In genomic region chr14:23366163-23366921, GRCh38 we compare ENCODE assay signal across 9 cellular contexts. TPM values are rescaled to one million over a fixed set of nuclear protein-coding genes. Genes with fewer than 3 reads are reported as not detected.
A peak's percentile ranks its signal among the peaks of the same experiment; 100 is the strongest.
DNase-seq lines count a peak whose midpoint lies in the region; FAIRE-seq and TF ChIP-seq lines count a peak whose summit lies in the region.
"Had no signal": no experiment of that assay in that cellular context is flagged by ENCODE, and none has a peak within 500 bp of the region (broad histone marks: within the 10 kb centered on the region; RNA-seq: fewer than 3 reads in every experiment).

No MANE protein-coding gene starts in this region.

- 17% methylated on average over 42 of the region's 48 CpGs for WGBS in SK-N-SH (ENCODE audit: low lambda C conversion rate)

- no peak for FAIRE-seq in D721Med (lab: Jason Lieb, UNC)
- FAIRE-seq: islet of Langerhans had no signal

- H3K4me2 ChIP-seq in SK-N-SH: peak overlapping the region; percentile 79
- peak overlapping the region; percentile 81 for H3K4me2 ChIP-seq in osteoblast (ENCODE audit: insufficient read depth, low read length)

- TF ChIP-seq CTCF in D721Med (IDR thresholded peaks at IDR 0.05; ENCODE audit: insufficient read depth, missing control alignments) (no peak), SK-N-SH (IDR thresholded peaks at IDR 0.05) (no peak), osteoblast (IDR thresholded peaks at IDR 0.05; ENCODE audit: extremely low read depth, low read depth, low read length) (no peak)

- H3K9me3 ChIP-seq in SK-N-SH: no peaks in the 10 kb centered on the region
- H3K9me3 ChIP-seq in osteoblast (ENCODE audit: low read depth, low read length): no peaks in the 10 kb centered on the region

- peaks cover 6% of the 10 kb centered on the region; the same call in 1 of the 2 replicates for H3K79me2 ChIP-seq in SK-N-SH (ENCODE audit: insufficient read depth)
- H3K79me2 ChIP-seq in osteoblast (ENCODE audit: insufficient read depth, low read length): peaks cover 4% of the 10 kb centered on the region

- TF ChIP-seq EP300 in SK-N-SH (IDR thresholded peaks at IDR 0.05; ENCODE audit: borderline replicate concordance in 1 of 2, low read depth in 1 of 2, low read length in 1 of 2): no peak

- H3K4me3 ChIP-seq in SK-N-SH (ENCODE audit: low read depth in 2 of 2, low read length in 1 of 2) (peak overlapping the region in 1 of 2 experiments; percentile 57; a peak in 2 of 4 replicates), osteoblast (ENCODE audit: insufficient read depth, low read length) (peak overlapping the region; percentile 76)

- H4K20me1 ChIP-seq in SK-N-SH (ENCODE audit: insufficient read depth) (no peaks in the 10 kb centered on the region), osteoblast (ENCODE audit: insufficient read depth, low read length) (no peaks in the 10 kb centered on the region)

- intact Hi-C loops in head of caudate nucleus (cut with DNase I): no loop called here

- CTCF ChIA-PET in SK-N-SH (lab: Yijun Ruan, JAX): interaction anchor here (0.6 to 6.6 kb wide), 10 partner anchors 13 to 116 kb away, joined by 3 to 46 read pairs (median 4); partner anchors contain the start of gene SLC22A17

- H2AFZ ChIP-seq in SK-N-SH (ENCODE audit: low read depth) (peak overlapping the region; percentile 56; the same call in 1 of the 2 replicates), osteoblast (ENCODE audit: low read length) (peak overlapping the region; percentile 76)

- POLR2A ChIA-PET in SK-N-SH (lab: Yijun Ruan, JAX): interaction anchor here (0.7 to 5.6 kb wide), 10 partner anchors 9 to 88 kb away, joined by 3 to 45 read pairs (median 6); partner anchors contain the start of genes PABPN1 and SLC22A17

- H3K4me1 ChIP-seq in SK-N-SH (ENCODE audit: control insufficient read depth in 1 of 2, insufficient read depth in 2 of 2, low read depth in 1 of 2, low read length in 1 of 2) (peaks cover 0 to 16% of the 10 kb centered on the region in 2 experiments; a peak in 2 of 4 replicates), osteoblast (ENCODE audit: insufficient read depth, low read length) (peaks cover 5% of the 10 kb centered on the region)

- H3K27ac ChIP-seq in SK-N-SH (ENCODE audit: low read depth in 2 of 2, low read length in 1 of 2) (peak overlapping the region in 1 of 2 experiments; percentile 92; a peak in 2 of 4 replicates), osteoblast (ENCODE audit: low read depth, low read length) (no peak overlapping the region)

- no peaks in the 10 kb centered on the region for H3K36me3 ChIP-seq in SK-N-SH (replicated peaks in 1 of 2; ENCODE audit: control insufficient read depth in 1 of 2, insufficient read depth in 2 of 2, low read length in 1 of 2)
- H3K36me3 ChIP-seq in osteoblast (ENCODE audit: insufficient read depth, low read length): no peaks in the 10 kb centered on the region

- H3K9ac ChIP-seq in SK-N-SH: peak overlapping the region; percentile 66; the same call in 1 of the 2 replicates

- DNase-seq in D721Med (ENCODE audit: insufficient read length, low spot score): peak; percentile 97
- peak; percentile 90 for DNase-seq in SK-N-SH
- peak; percentile 57 to 92 (median 79) for DNase-seq in head of caudate nucleus
- DNase-seq in osteoblast (ENCODE audit: insufficient read length, low spot score, missing footprints): peak; percentile 93
- no peak for DNase-seq in SW480 (ENCODE audit: low spot score)
- no peak for DNase-seq in HUDEP-2 (lab: John Stamatoyannopoulos, UW; ENCODE audit: unreplicated experiment in 76 of 76)
- DNase-seq in H4 (ENCODE audit: low spot score): no peak
- no peak for DNase-seq in GDM1 (lab: John Stamatoyannopoulos, UW)

- TF ChIP-seq RAD21 in SK-N-SH (IDR thresholded peaks at IDR 0.05; ENCODE audit: low read length): no peak

- H3K9me2 ChIP-seq in SK-N-SH: no peaks in the 10 kb centered on the region

- H3F3A ChIP-seq in SK-N-SH (replicated peaks; ENCODE audit: insufficient read depth): no peaks in the 10 kb centered on the region

- peaks cover 5% of the 10 kb centered on the region; the same call in 1 of the 2 replicates for H3K27me3 ChIP-seq in SK-N-SH (ENCODE audit: insufficient read depth)
- peaks cover 10% of the 10 kb centered on the region for H3K27me3 ChIP-seq in osteoblast (ENCODE audit: insufficient read depth, low read length)

TF ChIP-seq in SK-N-SH, 30 proteins besides CTCF, POLR2A, EP300 and RAD21 (continues in another document):
- TF ChIP-seq, protein P1, sequence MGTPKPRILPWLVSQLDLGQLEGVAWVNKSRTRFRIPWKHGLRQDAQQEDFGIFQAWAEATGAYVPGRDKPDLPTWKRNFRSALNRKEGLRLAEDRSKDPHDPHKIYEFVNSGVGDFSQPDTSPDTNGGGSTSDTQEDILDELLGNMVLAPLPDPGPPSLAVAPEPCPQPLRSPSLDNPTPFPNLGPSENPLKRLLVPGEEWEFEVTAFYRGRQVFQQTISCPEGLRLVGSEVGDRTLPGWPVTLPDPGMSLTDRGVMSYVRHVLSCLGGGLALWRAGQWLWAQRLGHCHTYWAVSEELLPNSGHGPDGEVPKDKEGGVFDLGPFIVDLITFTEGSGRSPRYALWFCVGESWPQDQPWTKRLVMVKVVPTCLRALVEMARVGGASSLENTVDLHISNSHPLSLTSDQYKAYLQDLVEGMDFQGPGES (IDR thresholded peaks at IDR 0.05; ENCODE audit: low read depth, low read length): no peak
- TF ChIP-seq SIN3A (IDR thresholded peaks at IDR 0.05; ENCODE audit: borderline replicate concordance, low read depth, low read length) (no peak), YY1 (IDR thresholded peaks at IDR 0.05; ENCODE audit: low read depth) (no peak), CHD2 (IDR thresholded peaks at IDR 0.05; ENCODE audit: low read length, partially characterized antibody) (peak; percentile 22), FOXM1 (IDR thresholded peaks at IDR 0.05; ENCODE audit: low read depth) (no peak), RCOR1 (IDR thresholded peaks at IDR 0.05; ENCODE audit: low read length) (0 out of 2 replicates have a peak, but pooled peaks have one; percentile 14), RFX5 (IDR thresholded peaks at IDR 0.05; ENCODE audit: low read length) (no peak), MEF2A (IDR thresholded peaks at IDR 0.05; ENCODE audit: borderline replicate concordance, low read depth) (no peak), USF2 (IDR thresholded peaks at IDR 0.05; ENCODE audit: borderline replicate concordance, low read depth, low read length) (no peak), GABPA (IDR thresholded peaks at IDR 0.05; ENCODE audit: low read depth) (no peak), NFIC (IDR thresholded peaks at IDR 0.05; ENCODE audit: borderline replicate concordance) (no peak), ELF1 (IDR thresholded peaks at IDR 0.05) (no peak)
- TF ChIP-seq, protein P2, sequence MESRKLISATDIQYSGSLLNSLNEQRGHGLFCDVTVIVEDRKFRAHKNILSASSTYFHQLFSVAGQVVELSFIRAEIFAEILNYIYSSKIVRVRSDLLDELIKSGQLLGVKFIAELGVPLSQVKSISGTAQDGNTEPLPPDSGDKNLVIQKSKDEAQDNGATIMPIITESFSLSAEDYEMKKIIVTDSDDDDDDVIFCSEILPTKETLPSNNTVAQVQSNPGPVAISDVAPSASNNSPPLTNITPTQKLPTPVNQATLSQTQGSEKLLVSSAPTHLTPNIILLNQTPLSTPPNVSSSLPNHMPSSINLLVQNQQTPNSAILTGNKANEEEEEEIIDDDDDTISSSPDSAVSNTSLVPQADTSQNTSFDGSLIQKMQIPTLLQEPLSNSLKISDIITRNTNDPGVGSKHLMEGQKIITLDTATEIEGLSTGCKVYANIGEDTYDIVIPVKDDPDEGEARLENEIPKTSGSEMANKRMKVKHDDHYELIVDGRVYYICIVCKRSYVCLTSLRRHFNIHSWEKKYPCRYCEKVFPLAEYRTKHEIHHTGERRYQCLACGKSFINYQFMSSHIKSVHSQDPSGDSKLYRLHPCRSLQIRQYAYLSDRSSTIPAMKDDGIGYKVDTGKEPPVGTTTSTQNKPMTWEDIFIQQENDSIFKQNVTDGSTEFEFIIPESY (IDR thresholded peaks at IDR 0.05; ENCODE audit: borderline replicate concordance, low read depth): no peak
- TF ChIP-seq, protein P3, sequence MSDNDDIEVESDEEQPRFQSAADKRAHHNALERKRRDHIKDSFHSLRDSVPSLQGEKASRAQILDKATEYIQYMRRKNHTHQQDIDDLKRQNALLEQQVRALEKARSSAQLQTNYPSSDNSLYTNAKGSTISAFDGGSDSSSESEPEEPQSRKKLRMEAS (IDR thresholded peaks at IDR 0.05; ENCODE audit: low read depth): no peak

RNA-seq across cellular contexts. Expression of gene EFS, which starts 1.4 kb away (rescaled TPM):
- 2.6 and 4.4 TPM in 2 replicates for polyA plus RNA-seq in SK-N-SH (2012; rRNA removed)
- polyA plus RNA-seq in SK-N-SH (2012; cell fraction: cytosol; rRNA removed): 1.8 and 3.4 TPM in 2 replicates
- 9.6 and 13.4 TPM in 2 replicates for polyA plus RNA-seq in SK-N-SH (2012; cell fraction: nucleus; rRNA removed)
- total RNA-seq in osteoblast: 9.8 and 14.1 TPM in 2 replicates
- total RNA-seq in H4 (2014; rRNA removed; shearing (Covaris generic)): not detected in 2 replicates

RNA-seq across cellular contexts. Expression of gene IL25, which starts 6.3 kb away (rescaled TPM):
- not detected in 2 replicates for polyA plus RNA-seq in SK-N-SH (2012; rRNA removed)
- not detected in 2 replicates for polyA plus RNA-seq in SK-N-SH (2012; cell fraction: cytosol; rRNA removed)
- polyA plus RNA-seq in SK-N-SH (2012; cell fraction: nucleus; rRNA removed): 0.04 TPM in 1 of 2 replicates, not detected in the other
- not detected in 2 replicates for total RNA-seq in osteoblast
- total RNA-seq in H4 (2014; rRNA removed; shearing (Covaris generic)): not detected in 2 replicates

RNA-seq across cellular contexts. Expression of gene CMTM5, which starts 10.5 kb away (rescaled TPM):
- polyA plus RNA-seq in SK-N-SH (2012; rRNA removed): 0.13 TPM in 1 of 2 replicates, not detected in the other
- not detected in 2 replicates for polyA plus RNA-seq in SK-N-SH (2012; cell fraction: cytosol; rRNA removed)
- polyA plus RNA-seq in SK-N-SH (2012; cell fraction: nucleus; rRNA removed): not detected in 2 replicates
- total RNA-seq in osteoblast: not detected in 2 replicates
- not detected in 2 replicates for total RNA-seq in H4 (2014; rRNA removed; shearing (Covaris generic))

RNA-seq across cellular contexts. Expression of gene SLC22A17, which starts 13.7 kb away (rescaled TPM):
- polyA plus RNA-seq in SK-N-SH (2012; rRNA removed): 20.6 and 27.2 TPM in 2 replicates
- 6.7 and 12.0 TPM in 2 replicates for polyA plus RNA-seq in SK-N-SH (2012; cell fraction: cytosol; rRNA removed)
- polyA plus RNA-seq in SK-N-SH (2012; cell fraction: nucleus; rRNA removed): 94.2 and 116 TPM in 2 replicates
- 18.1 and 19.7 TPM in 2 replicates for total RNA-seq in osteoblast
- total RNA-seq in H4 (2014; rRNA removed; shearing (Covaris generic)): 4.6 and 5.3 TPM in 2 replicates

RNA-seq across cellular contexts. Expression of gene MYH6, which starts 41.7 kb away (rescaled TPM):
- not detected in 2 replicates for polyA plus RNA-seq in SK-N-SH (2012; rRNA removed)
- not detected in 2 replicates for polyA plus RNA-seq in SK-N-SH (2012; cell fraction: cytosol; rRNA removed)
- not detected in 2 replicates for polyA plus RNA-seq in SK-N-SH (2012; cell fraction: nucleus; rRNA removed)
- total RNA-seq in osteoblast: under 0.01 TPM in 1 of 2 replicates, not detected in the other
- total RNA-seq in H4 (2014; rRNA removed; shearing (Covaris generic)): not detected in 2 replicates

Comparison
In these comparisons a context has a peak if more than half of its experiments do, and no peak if none do; other contexts are left out.
1. DNase-seq: peak in D721Med (single experiment), SK-N-SH (single experiment), head of caudate nucleus (42 of 42) and osteoblast (single experiment); none in SW480 (single experiment), HUDEP-2 (0 of 76), H4 (single experiment) and GDM1 (single experiment).
2. RNA of gene EFS, which starts 1.4 kb away (total RNA-seq): 9.8 to 14.1 TPM in osteoblast; not detected in H4; every median in the first group is over 10 times any median in the second.